In genomic region chr2:187345338-187345737, GRCh38 we compare ENCODE assay signal across 2 cellular contexts.
A peak's percentile ranks its signal among the peaks of the same experiment; 100 is the strongest.
TF ChIP-seq lines count a peak whose summit lies in the region.

No MANE protein-coding gene starts in this region.

TF ChIP-seq in A549, 52 proteins besides CTCF, POLR2A, EP300 and RAD21 (continued from another document):
- TF ChIP-seq MAFK (IDR thresholded peaks at IDR 0.05; ENCODE audit: partially characterized antibody): peak; percentile 77

TF ChIP-seq in IMR-90, 13 proteins besides CTCF, POLR2A, EP300 and RAD21 (continued from another document):
- TF ChIP-seq, protein P1, sequence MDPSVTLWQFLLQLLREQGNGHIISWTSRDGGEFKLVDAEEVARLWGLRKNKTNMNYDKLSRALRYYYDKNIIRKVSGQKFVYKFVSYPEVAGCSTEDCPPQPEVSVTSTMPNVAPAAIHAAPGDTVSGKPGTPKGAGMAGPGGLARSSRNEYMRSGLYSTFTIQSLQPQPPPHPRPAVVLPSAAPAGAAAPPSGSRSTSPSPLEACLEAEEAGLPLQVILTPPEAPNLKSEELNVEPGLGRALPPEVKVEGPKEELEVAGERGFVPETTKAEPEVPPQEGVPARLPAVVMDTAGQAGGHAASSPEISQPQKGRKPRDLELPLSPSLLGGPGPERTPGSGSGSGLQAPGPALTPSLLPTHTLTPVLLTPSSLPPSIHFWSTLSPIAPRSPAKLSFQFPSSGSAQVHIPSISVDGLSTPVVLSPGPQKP (IDR thresholded peaks at IDR 0.05; ENCODE audit: borderline replicate concordance, low read depth, low read length): no peak
- TF ChIP-seq MAFK (IDR thresholded peaks at IDR 0.05; ENCODE audit: low read depth, low read length) (peak; percentile 82), USF2 (IDR thresholded peaks at IDR 0.05; ENCODE audit: low read depth, low read length) (no peak)
